1 cellular context compared by ENCODE assay signal in the genomic region with DNA sequence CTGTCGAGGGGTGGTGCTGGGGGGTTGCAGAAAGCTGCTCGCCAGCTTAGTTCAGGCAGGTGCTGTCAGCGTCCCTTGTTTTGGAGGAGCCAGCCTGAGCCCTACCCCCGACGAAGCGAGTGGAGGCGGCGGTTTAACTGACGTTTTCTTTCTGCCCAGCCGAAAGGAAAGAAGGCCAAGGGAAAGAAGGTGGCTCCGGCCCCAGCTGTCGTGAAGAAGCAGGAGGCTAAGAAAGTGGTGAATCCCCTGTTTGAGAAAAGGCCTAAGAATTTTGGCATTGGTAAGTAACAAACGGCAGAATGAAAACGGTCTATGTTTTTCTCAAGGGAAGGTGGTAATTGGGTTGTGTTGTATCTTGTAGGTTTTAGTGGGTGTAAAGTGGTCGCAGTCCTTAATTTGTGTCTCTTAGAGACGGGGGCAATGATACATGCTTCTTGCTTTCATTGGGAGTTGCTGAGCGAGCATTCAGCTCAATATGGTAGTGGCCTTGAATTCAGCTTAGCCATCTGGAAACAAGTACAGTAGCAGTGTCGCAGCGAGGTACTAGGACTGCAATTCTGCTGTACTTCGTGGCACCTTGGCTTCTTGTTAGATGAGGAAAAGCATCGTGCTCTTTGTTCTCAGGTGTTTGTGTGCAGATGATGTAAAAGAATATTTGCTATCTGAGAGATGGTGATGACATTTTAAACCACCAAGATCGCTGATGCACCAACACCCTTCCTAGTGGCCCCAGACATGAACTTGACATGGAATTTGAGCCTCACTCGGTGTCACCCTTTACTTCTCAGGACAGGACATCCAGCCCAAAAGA.
TF ChIP-seq lines count a peak whose summit lies in the region.

No MANE protein-coding gene starts in this region.

TF ChIP-seq in HepG2, 621 proteins besides CTCF, POLR2A, EP300 and RAD21 (continued from another document):
- TF ChIP-seq, protein P1, sequence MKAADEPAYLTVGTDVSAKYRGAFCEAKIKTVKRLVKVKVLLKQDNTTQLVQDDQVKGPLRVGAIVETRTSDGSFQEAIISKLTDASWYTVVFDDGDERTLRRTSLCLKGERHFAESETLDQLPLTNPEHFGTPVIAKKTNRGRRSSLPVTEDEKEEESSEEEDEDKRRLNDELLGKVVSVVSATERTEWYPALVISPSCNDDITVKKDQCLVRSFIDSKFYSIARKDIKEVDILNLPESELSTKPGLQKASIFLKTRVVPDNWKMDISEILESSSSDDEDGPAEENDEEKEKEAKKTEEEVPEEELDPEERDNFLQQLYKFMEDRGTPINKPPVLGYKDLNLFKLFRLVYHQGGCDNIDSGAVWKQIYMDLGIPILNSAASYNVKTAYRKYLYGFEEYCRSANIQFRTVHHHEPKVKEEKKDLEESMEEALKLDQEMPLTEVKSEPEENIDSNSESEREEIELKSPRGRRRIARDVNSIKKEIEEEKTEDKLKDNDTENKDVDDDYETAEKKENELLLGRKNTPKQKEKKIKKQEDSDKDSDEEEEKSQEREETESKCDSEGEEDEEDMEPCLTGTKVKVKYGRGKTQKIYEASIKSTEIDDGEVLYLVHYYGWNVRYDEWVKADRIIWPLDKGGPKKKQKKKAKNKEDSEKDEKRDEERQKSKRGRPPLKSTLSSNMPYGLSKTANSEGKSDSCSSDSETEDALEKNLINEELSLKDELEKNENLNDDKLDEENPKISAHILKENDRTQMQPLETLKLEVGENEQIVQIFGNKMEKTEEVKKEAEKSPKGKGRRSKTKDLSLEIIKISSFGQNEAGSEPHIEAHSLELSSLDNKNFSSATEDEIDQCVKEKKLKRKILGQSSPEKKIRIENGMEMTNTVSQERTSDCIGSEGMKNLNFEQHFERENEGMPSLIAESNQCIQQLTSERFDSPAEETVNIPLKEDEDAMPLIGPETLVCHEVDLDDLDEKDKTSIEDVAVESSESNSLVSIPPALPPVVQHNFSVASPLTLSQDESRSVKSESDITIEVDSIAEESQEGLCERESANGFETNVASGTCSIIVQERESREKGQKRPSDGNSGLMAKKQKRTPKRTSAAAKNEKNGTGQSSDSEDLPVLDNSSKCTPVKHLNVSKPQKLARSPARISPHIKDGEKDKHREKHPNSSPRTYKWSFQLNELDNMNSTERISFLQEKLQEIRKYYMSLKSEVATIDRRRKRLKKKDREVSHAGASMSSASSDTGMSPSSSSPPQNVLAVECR (CRISPR knock-in tag; IDR thresholded peaks at IDR 0.05; ENCODE audit: borderline replicate concordance) = no peak
- TF ChIP-seq ZNF101 (CRISPR knock-in tag; IDR thresholded peaks at IDR 0.05; ENCODE audit: borderline replicate concordance, low read depth) = no peak
- TF ChIP-seq, protein P2, sequence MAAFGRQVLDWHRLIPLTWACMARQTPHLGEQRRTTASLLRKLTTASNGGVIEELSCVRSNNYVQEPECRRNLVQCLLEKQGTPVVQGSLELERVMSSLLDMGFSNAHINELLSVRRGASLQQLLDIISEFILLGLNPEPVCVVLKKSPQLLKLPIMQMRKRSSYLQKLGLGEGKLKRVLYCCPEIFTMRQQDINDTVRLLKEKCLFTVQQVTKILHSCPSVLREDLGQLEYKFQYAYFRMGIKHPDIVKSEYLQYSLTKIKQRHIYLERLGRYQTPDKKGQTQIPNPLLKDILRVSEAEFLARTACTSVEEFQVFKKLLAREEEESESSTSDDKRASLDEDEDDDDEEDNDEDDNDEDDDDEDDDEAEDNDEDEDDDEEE (CRISPR knock-in tag; IDR thresholded peaks at IDR 0.05) = no peak
- TF ChIP-seq, protein P3, sequence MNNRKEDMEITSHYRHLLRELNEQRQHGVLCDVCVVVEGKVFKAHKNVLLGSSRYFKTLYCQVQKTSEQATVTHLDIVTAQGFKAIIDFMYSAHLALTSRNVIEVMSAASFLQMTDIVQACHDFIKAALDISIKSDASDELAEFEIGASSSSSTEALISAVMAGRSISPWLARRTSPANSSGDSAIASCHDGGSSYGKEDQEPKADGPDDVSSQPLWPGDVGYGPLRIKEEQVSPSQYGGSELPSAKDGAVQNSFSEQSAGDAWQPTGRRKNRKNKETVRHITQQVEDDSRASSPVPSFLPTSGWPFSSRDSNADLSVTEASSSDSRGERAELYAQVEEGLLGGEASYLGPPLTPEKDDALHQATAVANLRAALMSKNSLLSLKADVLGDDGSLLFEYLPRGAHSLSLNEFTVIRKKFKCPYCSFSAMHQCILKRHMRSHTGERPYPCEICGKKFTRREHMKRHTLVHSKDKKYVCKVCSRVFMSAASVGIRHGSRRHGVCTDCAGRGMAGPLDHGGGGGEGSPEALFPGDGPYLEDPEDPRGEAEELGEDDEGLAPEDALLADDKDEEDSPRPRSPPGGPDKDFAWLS (CRISPR knock-in tag; IDR thresholded peaks at IDR 0.05; ENCODE audit: borderline replicate concordance) = no peak
- no peak for TF ChIP-seq SNAI1 (CRISPR knock-in tag; IDR thresholded peaks at IDR 0.05; ENCODE audit: borderline replicate concordance)
- TF ChIP-seq, protein P4, sequence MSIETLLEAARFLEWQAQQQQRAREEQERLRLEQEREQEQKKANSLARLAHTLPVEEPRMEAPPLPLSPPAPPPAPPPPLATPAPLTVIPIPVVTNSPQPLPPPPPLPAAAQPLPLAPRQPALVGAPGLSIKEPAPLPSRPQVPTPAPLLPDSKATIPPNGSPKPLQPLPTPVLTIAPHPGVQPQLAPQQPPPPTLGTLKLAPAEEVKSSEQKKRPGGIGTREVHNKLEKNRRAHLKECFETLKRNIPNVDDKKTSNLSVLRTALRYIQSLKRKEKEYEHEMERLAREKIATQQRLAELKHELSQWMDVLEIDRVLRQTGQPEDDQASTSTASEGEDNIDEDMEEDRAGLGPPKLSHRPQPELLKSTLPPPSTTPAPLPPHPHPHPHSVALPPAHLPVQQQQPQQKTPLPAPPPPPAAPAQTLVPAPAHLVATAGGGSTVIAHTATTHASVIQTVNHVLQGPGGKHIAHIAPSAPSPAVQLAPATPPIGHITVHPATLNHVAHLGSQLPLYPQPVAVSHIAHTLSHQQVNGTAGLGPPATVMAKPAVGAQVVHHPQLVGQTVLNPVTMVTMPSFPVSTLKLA (IDR thresholded peaks at IDR 0.05) = no peak
- TF ChIP-seq ATF7 (IDR thresholded peaks at IDR 0.05) = no peak
- TF ChIP-seq ATF7 (CRISPR knock-in tag; IDR thresholded peaks at IDR 0.05) = no peak
- TF ChIP-seq ZFYVE20 (CRISPR knock-in tag; IDR thresholded peaks at IDR 0.05; ENCODE audit: borderline replicate concordance, low read depth) = no peak
- TF ChIP-seq ZNF788 (CRISPR knock-in tag; IDR thresholded peaks at IDR 0.05; ENCODE audit: borderline replicate concordance) = no peak
